In the genomic region with DNA sequence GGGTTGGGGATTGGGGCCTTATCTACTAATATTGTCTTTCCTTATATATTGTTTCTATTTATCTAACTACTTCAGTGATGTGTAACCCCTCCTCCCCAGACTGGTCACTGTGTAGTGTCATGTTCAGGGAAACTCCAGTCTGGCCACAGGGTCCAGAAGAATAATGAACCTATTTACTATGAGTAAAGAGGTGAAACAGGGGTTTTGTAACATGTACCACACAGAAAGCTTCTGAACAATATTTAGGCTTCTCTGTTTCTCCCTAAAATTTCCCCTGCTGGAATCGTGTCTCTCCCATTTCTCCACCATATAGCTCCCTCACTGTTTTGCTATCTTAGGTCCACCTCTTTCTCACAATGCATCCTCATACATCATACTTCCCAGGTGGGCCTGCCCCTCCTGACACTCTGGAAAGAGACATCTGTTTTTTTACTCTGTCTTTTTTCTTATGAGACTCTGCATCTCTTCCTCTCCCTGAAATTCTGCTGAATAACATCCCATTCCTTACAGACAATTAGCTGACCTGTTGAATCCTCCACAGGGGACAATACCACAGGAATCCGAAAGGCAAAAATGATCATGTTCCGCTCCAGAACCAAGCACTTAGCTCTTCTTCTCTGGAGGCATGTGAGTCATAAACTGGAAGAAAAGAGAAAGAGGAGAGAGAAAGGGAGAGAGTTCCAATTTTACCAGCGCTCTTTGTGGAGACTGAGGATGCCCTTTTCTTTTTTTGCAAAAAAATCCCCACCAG, we compare ENCODE assay signal across 9 cellular contexts.
DNase-seq lines count a peak whose midpoint lies in the region; ATAC-seq and TF ChIP-seq lines count a peak whose summit lies in the region.
"Had no signal": no experiment of that assay in that cellular context is flagged by ENCODE, and none has a peak within 500 bp of the region (broad histone marks: within the 10 kb centered on the region; RNA-seq: fewer than 3 reads in every experiment).

No MANE protein-coding gene starts in this region.

- ATAC-seq in GM18498 (IDR thresholded peaks at IDR 0.05; ENCODE audit: unreplicated experiment) (peak; percentile 82), GM21723 (IDR thresholded peaks at IDR 0.05; ENCODE audit: unreplicated experiment) (peak; percentile 88), HG03469 (IDR thresholded peaks at IDR 0.05; ENCODE audit: unreplicated experiment) (peak; percentile 61)

- H3K4me3 ChIP-seq in kidney epithelial cell (ENCODE audit: low read depth, low read length) (no peak overlapping the region), hepatocyte (no peak overlapping the region), SJCRH30 (no peak overlapping the region)

- H3K4me1 ChIP-seq in hepatocyte (ENCODE audit: insufficient read depth) (no peaks in the 10 kb centered on the region), SJCRH30 (no peaks in the 10 kb centered on the region)

- H3K27ac Mint-ChIP-seq in activated T-helper 2 cell treated with anti-CD3 and anti-CD28 coated beads, Interferon-gamma antibody, Interleukin-2, Interleukin-4, amounts not matched to agents 10 μg/mL and 5 μg/mL and 100 μg/mL, durations not matched to agents 14 hours and 24 hours and 36 hours = no peak overlapping the region

- H3K9me3 ChIP-seq in hepatocyte (ENCODE audit: low read depth) = no peaks in the 10 kb centered on the region
- H3K9me3 ChIP-seq in SJCRH30 (replicated peaks) = no peaks in the 10 kb centered on the region

- no peaks in the 10 kb centered on the region for H3K27me3 ChIP-seq in kidney epithelial cell (ENCODE audit: control insufficient read depth, insufficient read depth, low read length)
- H3K27me3 ChIP-seq in hepatocyte = no peaks in the 10 kb centered on the region
- H3K27me3 ChIP-seq in SJCRH30 = no peaks in the 10 kb centered on the region

- no peaks in the 10 kb centered on the region for H4K20me1 ChIP-seq in hepatocyte (ENCODE audit: insufficient read depth, poor library complexity, severe bottlenecking)

- no peak overlapping the region for H3K4me2 ChIP-seq in hepatocyte

- TF ChIP-seq CTCF in kidney epithelial cell (IDR thresholded peaks at IDR 0.05; ENCODE audit: insufficient read depth, low read length, poor library complexity, severe bottlenecking) (no peak), hepatocyte (IDR thresholded peaks at IDR 0.05; ENCODE audit: poor library complexity) (no peak)

- 93% methylated on average over 4 of the region's 4 CpGs for WGBS in hepatocyte (ENCODE audit: low lambda C conversion rate, missing lambda C conversion rate)

- H3K27ac ChIP-seq in hepatocyte (no peak overlapping the region), SJCRH30 (no peak overlapping the region)

- H3K4me3 Mint-ChIP-seq in activated T-helper 2 cell treated with anti-CD3 and anti-CD28 coated beads, Interferon-gamma antibody, Interleukin-2, Interleukin-4, amounts not matched to agents 10 μg/mL and 5 μg/mL and 100 μg/mL, durations not matched to agents 14 hours and 24 hours and 36 hours (ENCODE audit: low read depth) = no peak overlapping the region

- intact Hi-C loops in activated T-helper 2 cell treated with anti-CD3 and anti-CD28 coated beads, Interferon-gamma antibody, Interleukin-2, Interleukin-4, amounts not matched to agents 10 μg/mL and 5 μg/mL and 100 μg/mL, durations not matched to agents 14 hours and 24 hours and 36 hours (cut with micrococcal nuclease) = no loop called here

- H3K27me3 Mint-ChIP-seq in activated T-helper 2 cell treated with anti-CD3 and anti-CD28 coated beads, Interferon-gamma antibody, Interleukin-2, Interleukin-4, amounts not matched to agents 10 μg/mL and 5 μg/mL and 100 μg/mL, durations not matched to agents 14 hours and 24 hours and 36 hours (ENCODE audit: low read depth) = no peaks in the 10 kb centered on the region

- no peaks in the 10 kb centered on the region for H3K79me2 ChIP-seq in hepatocyte

- no peaks in the 10 kb centered on the region for H3K9me3 Mint-ChIP-seq in activated T-helper 2 cell treated with anti-CD3 and anti-CD28 coated beads, Interferon-gamma antibody, Interleukin-2, Interleukin-4, amounts not matched to agents 10 μg/mL and 5 μg/mL and 100 μg/mL, durations not matched to agents 14 hours and 24 hours and 36 hours

- H3K9me2 ChIP-seq in hepatocyte (replicated peaks; ENCODE audit: insufficient read depth) = no peaks in the 10 kb centered on the region

- H3K36me3 Mint-ChIP-seq in activated T-helper 2 cell treated with anti-CD3 and anti-CD28 coated beads, Interferon-gamma antibody, Interleukin-2, Interleukin-4, amounts not matched to agents 10 μg/mL and 5 μg/mL and 100 μg/mL, durations not matched to agents 14 hours and 24 hours and 36 hours (ENCODE audit: low read depth) = no peaks in the 10 kb centered on the region

- no peak overlapping the region for H2AFZ ChIP-seq in hepatocyte

- peaks cover 17% of the 10 kb centered on the region for H3K4me1 Mint-ChIP-seq in activated T-helper 2 cell treated with anti-CD3 and anti-CD28 coated beads, Interferon-gamma antibody, Interleukin-2, Interleukin-4, amounts not matched to agents 10 μg/mL and 5 μg/mL and 100 μg/mL, durations not matched to agents 14 hours and 24 hours and 36 hours (ENCODE audit: low read depth)

- peak; percentile 53 for DNase-seq in kidney epithelial cell (ENCODE audit: low read depth)
- DNase-seq in hepatocyte (ENCODE audit: low spot score) = no peak
- no peak for DNase-seq in activated T-helper 2 cell treated with anti-CD3 and anti-CD28 coated beads, Interferon-gamma antibody, Interleukin-2, Interleukin-4, amounts not matched to agents 10 μg/mL and 5 μg/mL and 100 μg/mL, durations not matched to agents 14 hours and 24 hours and 36 hours (ENCODE audit: low spot score)
- no peak for DNase-seq in SJCRH30
- no peak for DNase-seq in iPS-NIHi11 (ENCODE audit: low spot score)
- DNase-seq: DMS53 had no signal

- H3K36me3 ChIP-seq in kidney epithelial cell (ENCODE audit: control insufficient read depth, insufficient read depth, low read length) (no peaks in the 10 kb centered on the region), hepatocyte (replicated peaks; ENCODE audit: insufficient read depth, low read depth) (no peaks in the 10 kb centered on the region), SJCRH30 (no peaks in the 10 kb centered on the region)
